Comparison of ENCODE assay signal across 9 cellular contexts in the genomic region with DNA sequence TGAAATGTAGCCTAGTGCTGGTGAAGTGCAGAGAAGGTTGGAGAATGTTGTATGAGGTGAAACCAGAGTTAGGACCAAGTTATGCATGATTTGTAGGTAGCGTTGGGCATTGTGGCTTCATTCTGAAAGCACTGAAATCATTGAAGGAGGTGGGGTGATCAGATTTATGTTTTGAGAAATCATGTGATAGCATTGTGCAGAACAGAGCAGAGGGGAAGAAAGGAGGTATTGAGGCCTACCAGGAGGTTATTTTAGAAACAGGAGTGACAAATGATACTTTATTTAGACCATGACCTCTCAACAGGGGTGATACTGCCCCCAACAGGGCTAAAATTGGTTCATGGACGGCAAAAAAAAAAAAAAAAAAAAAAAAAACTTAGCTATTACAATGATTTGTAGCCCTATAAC. TPM values are rescaled to one million over a fixed set of nuclear protein-coding genes. Genes with fewer than 3 reads are reported as not detected.
DNase-seq lines count a peak whose midpoint lies in the region; ATAC-seq and TF ChIP-seq lines count a peak whose summit lies in the region.
"Had no signal": no experiment of that assay in that cellular context is flagged by ENCODE, and none has a peak within 500 bp of the region (broad histone marks: within the 10 kb centered on the region; RNA-seq: fewer than 3 reads in every experiment).

No MANE protein-coding gene starts in this region.

- H3K4me1 ChIP-seq in right atrium auricular region (no peaks in the 10 kb centered on the region), Panc1 (ENCODE audit: control insufficient read depth, insufficient read depth, low read length) (no peaks in the 10 kb centered on the region), upper lobe of right lung (no peaks in the 10 kb centered on the region)

- H3K9me3 ChIP-seq in right atrium auricular region (no peaks in the 10 kb centered on the region), Panc1 (ENCODE audit: control insufficient read depth, insufficient read depth, low read depth, low read length) (no peaks in the 10 kb centered on the region), upper lobe of right lung (no peaks in the 10 kb centered on the region)

- TF ChIP-seq CTCF in right atrium auricular region (IDR thresholded peaks at IDR 0.05) = no peak
- 0 out of 2 replicates have a peak, but pooled peaks have one; percentile 26 for TF ChIP-seq CTCF in Panc1 (IDR thresholded peaks at IDR 0.05)
- TF ChIP-seq CTCF in upper lobe of right lung (IDR thresholded peaks at IDR 0.05) = peak; percentile 24
- TF ChIP-seq CTCF in mesothelial cell of epicardium (IDR thresholded peaks at IDR 0.05; ENCODE audit: unreplicated experiment) = no peak

- H3K9me3 Mint-ChIP-seq in mesothelial cell of epicardium = peaks cover 21% of the 10 kb centered on the region

- H3K27me3 ChIP-seq in right atrium auricular region = no peaks in the 10 kb centered on the region
- no peaks in the 10 kb centered on the region for H3K27me3 ChIP-seq in Panc1 (ENCODE audit: control insufficient read depth, insufficient read depth, low read length)
- H3K27me3 ChIP-seq in upper lobe of right lung = no peaks in the 10 kb centered on the region

- H3K4me3 Mint-ChIP-seq in mesothelial cell of epicardium = no peak overlapping the region

- in situ Hi-C loops in Panc1 (cut with HindIII; ENCODE audit: low pct_unique_long_range_greater_than_20kb, low sequenced_read_pairs) = no loop called here

- CTCF ChIA-PET in Panc1 (lab: Charles Lee) = interaction anchor here (0.6 kb wide), 1 partner anchor 840 kb away, joined by 3 read pairs; no protein-coding TSS in a partner anchor

- intact Hi-C loops in Right ventricle myocardium inferior (cut with DNase I) (no loop called here), Panc1 (cut with micrococcal nuclease; ENCODE audit: unreplicated experiment) (no loop called here), upper lobe of right lung (cut with DNase I) (no loop called here)

- H3K4me1 Mint-ChIP-seq in mesothelial cell of epicardium = no peaks in the 10 kb centered on the region

- H3K4me3 ChIP-seq in right atrium auricular region (no peak overlapping the region), Panc1 (ENCODE audit: low read depth in 2 of 2, low read length in 2 of 2) (no peak overlapping the region), upper lobe of right lung (no peak overlapping the region)

- no peaks in the 10 kb centered on the region for H3K27me3 Mint-ChIP-seq in mesothelial cell of epicardium (ENCODE audit: low read depth)

- DNase-seq in Right ventricle myocardium inferior (ENCODE audit: missing footprints) (no peak), right atrium auricular region (ENCODE audit: low spot score) (no peak), Panc1 (ENCODE audit: low read depth, low spot score) (no peak), upper lobe of right lung (no peak), NCI-H1105 (lab: John Stamatoyannopoulos, UW) (no peak), mesothelial cell of epicardium (ENCODE audit: low spot score in 2 of 2, unreplicated experiment in 2 of 2) (no peak), NCI-H2107 treated with DMSO at 0.1 percent for 48 hours (lab: John Stamatoyannopoulos, UW; ENCODE audit: unreplicated experiment) (no peak)
- DNase-seq: NCI-H748 treated with DMSO at 0.1 percent for 48 hours had no signal

- ATAC-seq in Right ventricle myocardium inferior (peak; percentile 48), HG02763 (IDR thresholded peaks at IDR 0.05; ENCODE audit: unreplicated experiment) (peak; percentile 70), Panc1 (no peak), upper lobe of right lung (no peak)

- POLR2A ChIA-PET in Panc1 (lab: Charles Lee) = interaction anchor here (1.0 kb wide), 1 partner anchor 17 kb away, joined by 6 read pairs; no protein-coding TSS in a partner anchor

- H3K36me3 ChIP-seq in right atrium auricular region (no peaks in the 10 kb centered on the region), Panc1 (ENCODE audit: control insufficient read depth, insufficient read depth, low read length) (no peaks in the 10 kb centered on the region), upper lobe of right lung (no peaks in the 10 kb centered on the region)

- H3K36me3 Mint-ChIP-seq in mesothelial cell of epicardium = no peaks in the 10 kb centered on the region

- no peak overlapping the region for H3K27ac ChIP-seq in right atrium auricular region
- no peak overlapping the region for H3K27ac ChIP-seq in Panc1 (ENCODE audit: low read length)
- no peak overlapping the region for H3K27ac ChIP-seq in upper lobe of right lung

- no TSS peak for BruUV-seq in Panc1 (replicated peaks; lab: Mats Ljungman, UMichigan)

- H3K27ac Mint-ChIP-seq in mesothelial cell of epicardium = no peak overlapping the region

RNA-seq across cellular contexts. Expression of a gene that starts 15.6 kb away (rescaled TPM):
- total RNA-seq in Right ventricle myocardium inferior (153 TPM), right atrium auricular region (100 to 1,000 TPM in 1 of 2 donors, 10 to 100 TPM in 1; 77.0 to 152 TPM), Panc1 (2021; ENCODE audit: unreplicated experiment) (52.0 TPM), upper lobe of right lung (69.8 TPM), mesothelial cell of epicardium (104 to 106 TPM (median 104 TPM) in 3 replicates)
- polyA plus RNA-seq in Panc1 (2012; ENCODE audit: insufficient read length) = 46.5 TPM

Comparison
In these comparisons a context has a peak if more than half of its experiments do, and no peak if none do; other contexts are left out.
1. ATAC-seq: peak in Right ventricle myocardium inferior (single experiment) and HG02763 (single experiment); none in Panc1 (single experiment) and upper lobe of right lung (single experiment).
2. CTCF ChIP-seq: peak in Panc1 (single experiment) and upper lobe of right lung (single experiment); none in right atrium auricular region (0 of 2) and mesothelial cell of epicardium (single experiment).